Comparison of ENCODE assay signal across 1 cellular context in the genomic region with DNA sequence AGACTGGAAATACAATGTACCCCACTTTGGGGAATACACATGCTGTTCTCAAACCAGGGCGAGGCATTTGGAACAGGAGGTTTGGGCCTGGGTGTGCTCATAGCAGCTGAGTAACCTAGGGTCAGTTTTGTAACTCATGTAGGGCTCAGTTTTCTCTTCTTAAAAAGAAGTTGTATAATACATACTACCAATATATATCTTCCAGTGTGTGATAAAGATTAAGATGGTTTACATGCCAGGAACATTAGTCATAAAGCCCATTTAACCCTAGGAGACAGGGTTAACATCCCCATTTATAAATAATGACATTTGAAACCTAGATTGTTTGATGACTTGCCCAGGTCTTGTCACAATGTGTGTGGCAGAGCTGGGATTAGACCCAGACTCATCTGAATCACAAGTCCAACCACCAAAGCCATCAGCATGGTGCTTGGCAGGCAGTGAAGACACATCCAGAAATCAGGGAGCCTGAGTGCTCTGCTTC.
TF ChIP-seq lines count a peak whose summit lies in the region.

No MANE protein-coding gene starts in this region.

TF ChIP-seq in HepG2, 621 proteins besides CTCF, POLR2A, EP300 and RAD21 (continued from another document):
- TF ChIP-seq TCF7 (IDR thresholded peaks at IDR 0.05; ENCODE audit: low read depth), result no peak
